17 cellular contexts compared by ENCODE assay signal in the genomic region with DNA sequence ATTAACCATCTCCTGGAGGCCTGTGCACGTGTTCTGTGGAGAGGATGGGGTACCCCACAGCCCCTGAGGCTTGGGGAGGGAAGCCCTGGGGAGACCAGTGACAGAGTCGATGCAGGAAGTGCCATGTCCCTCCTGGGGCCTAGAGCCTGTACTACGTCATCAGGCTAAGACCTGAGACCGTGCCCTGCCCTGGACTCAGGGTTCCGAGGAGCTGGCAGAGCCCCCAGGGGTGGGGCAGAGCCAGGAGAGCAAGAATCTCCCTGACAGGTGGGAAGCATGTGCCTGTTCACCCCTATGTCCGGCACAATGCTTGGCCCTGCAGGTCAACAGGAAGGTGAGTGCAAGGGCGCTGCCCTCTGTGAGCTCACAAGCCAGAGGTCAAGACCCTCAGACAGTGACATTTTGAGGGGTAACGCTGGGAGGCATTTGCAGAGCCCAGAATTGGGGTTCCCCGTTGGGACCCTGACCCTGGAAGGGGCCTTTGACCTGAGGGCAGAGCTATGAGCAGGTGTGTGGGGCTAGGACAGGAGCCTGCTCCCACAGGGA.
"Had no signal": no experiment of that assay in that cellular context is flagged by ENCODE, and none has a peak within 500 bp of the region (broad histone marks: within the 10 kb centered on the region; RNA-seq: fewer than 3 reads in every experiment).

No MANE protein-coding gene starts in this region.

- H3K27ac Mint-ChIP-seq: memory B cell, mesothelial cell of epicardium had no signal

- H3K27ac ChIP-seq: coronary artery, heart right ventricle, left ventricle myocardium inferior, lower lobe of right lung, neutrophil, right atrium auricular region, tibial artery, upper lobe of left lung, uterus had no signal

- H3K36me3 ChIP-seq: heart right ventricle, left ventricle myocardium inferior, lower lobe of right lung, neutrophil, right atrium auricular region, tibial artery, upper lobe of left lung, uterus had no signal

- H3K4me2 ChIP-seq: smooth muscle cell had no signal

- H3K4me3 ChIP-seq: coronary artery, dorsolateral prefrontal cortex, heart right ventricle, left ventricle myocardium inferior, lower lobe of right lung, right atrium auricular region, smooth muscle cell, tibial artery, upper lobe of left lung, uterus had no signal

- FAIRE-seq: frontal cortex had no signal

- H3K27me3 Mint-ChIP-seq: memory B cell had no signal

- H3K36me3 Mint-ChIP-seq: mesothelial cell of epicardium had no signal

- H3K4me1 ChIP-seq: heart right ventricle, left ventricle myocardium inferior, lower lobe of right lung, right atrium auricular region, tibial artery, upper lobe of left lung, uterus had no signal

- H3K4me3 Mint-ChIP-seq: memory B cell, mesothelial cell of epicardium, nephron had no signal

- H3K9me3 Mint-ChIP-seq: mesothelial cell of epicardium, nephron had no signal

- H3K9me3 ChIP-seq: heart right ventricle, left ventricle myocardium inferior, lower lobe of right lung, neutrophil, right atrium auricular region, tibial artery, upper lobe of left lung, uterus had no signal

- DNase-seq: effector CD8-positive, alpha-beta T cell; left ventricle myocardium inferior; lower lobe of right lung; stimulated activated naive CD4-positive, alpha-beta T cell treated with Interleukin-2 at 50 U/mL for 16 hours had no signal

- H3K27me3 ChIP-seq: neutrophil, right atrium auricular region, upper lobe of left lung, uterus had no signal

- H3K4me1 Mint-ChIP-seq: memory B cell, mesothelial cell of epicardium, nephron had no signal
